1 cellular context compared by ENCODE assay signal in the genomic region with DNA sequence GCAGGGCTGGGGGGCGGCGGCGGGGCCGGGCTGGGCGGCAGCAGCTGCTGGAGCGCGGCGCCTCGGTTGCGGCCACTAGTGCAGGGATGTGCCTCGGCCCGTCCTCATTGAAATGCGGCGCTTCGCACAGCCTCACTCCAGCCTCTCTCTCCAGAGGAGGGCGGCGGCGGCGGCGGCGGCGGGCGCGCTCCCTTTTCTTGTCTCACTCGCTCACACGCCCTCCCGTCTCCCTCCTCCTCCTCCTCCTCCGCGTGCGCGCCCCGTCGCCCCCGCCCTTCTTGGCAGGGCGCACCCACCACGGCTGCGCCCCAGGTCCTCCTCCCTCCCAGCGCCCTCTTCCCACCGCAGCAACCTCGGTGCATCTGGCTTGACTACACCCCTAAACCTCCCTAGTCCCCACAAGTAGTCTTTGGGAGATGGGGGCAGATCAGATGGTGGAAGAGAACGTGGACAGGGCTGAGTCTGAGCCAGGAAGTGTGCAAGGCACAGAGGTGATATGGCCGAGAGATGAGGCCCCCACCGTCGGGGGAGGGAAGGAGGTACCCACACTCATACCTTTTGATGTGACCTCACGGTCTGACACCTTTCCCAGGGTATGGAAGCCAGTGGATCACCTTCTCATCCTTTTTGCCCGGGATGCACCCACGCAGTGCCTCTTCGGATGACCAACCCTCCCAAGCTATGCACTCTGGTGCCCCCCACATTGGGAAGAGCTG.
TF ChIP-seq lines count a peak whose summit lies in the region.

TSS of gene DCLK1 (minus strand) at position 168 of the 716 bp plus-strand sequence.

TF ChIP-seq in IMR-90, 13 proteins besides CTCF, POLR2A, EP300 and RAD21:
- TF ChIP-seq, protein P1, sequence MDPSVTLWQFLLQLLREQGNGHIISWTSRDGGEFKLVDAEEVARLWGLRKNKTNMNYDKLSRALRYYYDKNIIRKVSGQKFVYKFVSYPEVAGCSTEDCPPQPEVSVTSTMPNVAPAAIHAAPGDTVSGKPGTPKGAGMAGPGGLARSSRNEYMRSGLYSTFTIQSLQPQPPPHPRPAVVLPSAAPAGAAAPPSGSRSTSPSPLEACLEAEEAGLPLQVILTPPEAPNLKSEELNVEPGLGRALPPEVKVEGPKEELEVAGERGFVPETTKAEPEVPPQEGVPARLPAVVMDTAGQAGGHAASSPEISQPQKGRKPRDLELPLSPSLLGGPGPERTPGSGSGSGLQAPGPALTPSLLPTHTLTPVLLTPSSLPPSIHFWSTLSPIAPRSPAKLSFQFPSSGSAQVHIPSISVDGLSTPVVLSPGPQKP (IDR thresholded peaks at IDR 0.05; ENCODE audit: borderline replicate concordance, low read depth, low read length): no peak
